In the genomic region with DNA sequence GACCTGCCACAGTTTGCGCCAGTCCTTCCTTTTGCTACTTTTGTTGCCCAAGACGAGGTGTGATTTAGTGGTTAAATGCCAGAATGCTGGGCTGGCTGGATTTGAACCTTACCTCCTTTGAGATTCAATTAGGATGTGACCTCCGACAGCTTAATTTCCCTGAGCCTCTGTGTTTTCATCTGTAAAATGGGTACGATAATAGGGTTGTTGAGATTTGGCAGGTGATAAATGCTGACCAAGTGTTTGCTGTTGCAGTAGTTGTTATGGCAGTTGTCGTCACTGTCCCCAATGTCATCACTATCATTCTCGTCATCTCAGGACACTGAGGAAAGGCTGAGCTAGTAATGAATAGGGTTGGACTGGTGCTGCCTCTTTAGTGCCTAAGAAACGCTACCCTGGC, we compare ENCODE assay signal across 1 cellular context.
TF ChIP-seq lines count a peak whose summit lies in the region.

No MANE protein-coding gene starts in this region.

TF ChIP-seq in GM12878, 131 proteins besides CTCF, POLR2A, EP300 and RAD21:
- TF ChIP-seq, protein P1, sequence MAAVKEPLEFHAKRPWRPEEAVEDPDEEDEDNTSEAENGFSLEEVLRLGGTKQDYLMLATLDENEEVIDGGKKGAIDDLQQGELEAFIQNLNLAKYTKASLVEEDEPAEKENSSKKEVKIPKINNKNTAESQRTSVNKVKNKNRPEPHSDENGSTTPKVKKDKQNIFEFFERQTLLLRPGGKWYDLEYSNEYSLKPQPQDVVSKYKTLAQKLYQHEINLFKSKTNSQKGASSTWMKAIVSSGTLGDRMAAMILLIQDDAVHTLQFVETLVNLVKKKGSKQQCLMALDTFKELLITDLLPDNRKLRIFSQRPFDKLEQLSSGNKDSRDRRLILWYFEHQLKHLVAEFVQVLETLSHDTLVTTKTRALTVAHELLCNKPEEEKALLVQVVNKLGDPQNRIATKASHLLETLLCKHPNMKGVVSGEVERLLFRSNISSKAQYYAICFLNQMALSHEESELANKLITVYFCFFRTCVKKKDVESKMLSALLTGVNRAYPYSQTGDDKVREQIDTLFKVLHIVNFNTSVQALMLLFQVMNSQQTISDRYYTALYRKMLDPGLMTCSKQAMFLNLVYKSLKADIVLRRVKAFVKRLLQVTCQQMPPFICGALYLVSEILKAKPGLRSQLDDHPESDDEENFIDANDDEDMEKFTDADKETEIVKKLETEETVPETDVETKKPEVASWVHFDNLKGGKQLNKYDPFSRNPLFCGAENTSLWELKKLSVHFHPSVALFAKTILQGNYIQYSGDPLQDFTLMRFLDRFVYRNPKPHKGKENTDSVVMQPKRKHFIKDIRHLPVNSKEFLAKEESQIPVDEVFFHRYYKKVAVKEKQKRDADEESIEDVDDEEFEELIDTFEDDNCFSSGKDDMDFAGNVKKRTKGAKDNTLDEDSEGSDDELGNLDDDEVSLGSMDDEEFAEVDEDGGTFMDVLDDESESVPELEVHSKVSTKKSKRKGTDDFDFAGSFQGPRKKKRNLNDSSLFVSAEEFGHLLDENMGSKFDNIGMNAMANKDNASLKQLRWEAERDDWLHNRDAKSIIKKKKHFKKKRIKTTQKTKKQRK (IDR thresholded peaks at IDR 0.05; ENCODE audit: low read depth, low read length), result no peak
- TF ChIP-seq, protein P2, sequence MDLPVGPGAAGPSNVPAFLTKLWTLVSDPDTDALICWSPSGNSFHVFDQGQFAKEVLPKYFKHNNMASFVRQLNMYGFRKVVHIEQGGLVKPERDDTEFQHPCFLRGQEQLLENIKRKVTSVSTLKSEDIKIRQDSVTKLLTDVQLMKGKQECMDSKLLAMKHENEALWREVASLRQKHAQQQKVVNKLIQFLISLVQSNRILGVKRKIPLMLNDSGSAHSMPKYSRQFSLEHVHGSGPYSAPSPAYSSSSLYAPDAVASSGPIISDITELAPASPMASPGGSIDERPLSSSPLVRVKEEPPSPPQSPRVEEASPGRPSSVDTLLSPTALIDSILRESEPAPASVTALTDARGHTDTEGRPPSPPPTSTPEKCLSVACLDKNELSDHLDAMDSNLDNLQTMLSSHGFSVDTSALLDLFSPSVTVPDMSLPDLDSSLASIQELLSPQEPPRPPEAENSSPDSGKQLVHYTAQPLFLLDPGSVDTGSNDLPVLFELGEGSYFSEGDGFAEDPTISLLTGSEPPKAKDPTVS (IDR thresholded peaks at IDR 0.05; ENCODE audit: low read depth, low read length), result no peak
- peak; percentile 56; the same call in 1 of the 2 replicates for TF ChIP-seq SMARCA5 (IDR thresholded peaks at IDR 0.05)
TF ChIP-seq in GM12878: peak in this region for 1.
